Comparison of ENCODE assay signal across 19 cellular contexts in the genomic region with DNA sequence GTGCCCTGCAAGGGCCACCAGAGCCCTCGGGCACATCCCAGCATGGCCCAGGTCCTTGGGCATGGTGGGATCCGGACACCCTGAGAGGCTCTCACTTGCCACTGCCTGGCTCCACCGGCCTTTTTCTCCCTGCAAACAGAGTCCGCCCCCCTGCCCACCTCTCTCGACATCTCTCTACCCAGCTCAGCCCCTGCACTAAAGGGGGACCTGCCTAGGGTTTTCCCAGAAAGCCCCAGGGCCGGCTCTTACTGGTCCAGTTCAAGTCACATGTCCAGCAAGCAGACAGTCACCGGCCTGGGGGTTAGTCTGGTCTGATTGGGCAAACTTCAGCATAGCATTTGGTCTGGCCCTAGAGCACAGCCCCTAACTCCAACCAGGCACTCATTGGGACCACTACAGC. TPM values are rescaled to one million over a fixed set of nuclear protein-coding genes. Genes with fewer than 3 reads are reported as not detected.
DNase-seq lines count a peak whose midpoint lies in the region; ATAC-seq, FAIRE-seq and TF ChIP-seq lines count a peak whose summit lies in the region.
"Had no signal": no experiment of that assay in that cellular context is flagged by ENCODE, and none has a peak within 500 bp of the region (broad histone marks: within the 10 kb centered on the region; RNA-seq: fewer than 3 reads in every experiment).

No MANE protein-coding gene starts in this region.

- H3K4me1 ChIP-seq in PC-3 (ENCODE audit: insufficient read depth, low read length) (no peaks in the 10 kb centered on the region), HepG2 (ENCODE audit: insufficient read depth, low read length) (no peaks in the 10 kb centered on the region)

- in situ Hi-C loops in HepG2 (cut with HindIII; ENCODE audit: extremely low pct_ligation_motif_present, low pct_unique_long_range_greater_than_20kb) = loop anchor here (10.0 kb wide), 1 partner anchor 79 kb away; no protein-coding TSS in a partner anchor

- H3K4me2 ChIP-seq in PC-3 (ENCODE audit: low read length) (no peak overlapping the region), HepG2 (ENCODE audit: low read depth, low read length) (no peak overlapping the region)
- H3K4me2 ChIP-seq: BLaER1, GM23338 had no signal

- H3K9me2 ChIP-seq in PC-3 (replicated peaks; ENCODE audit: low read length) = no peaks in the 10 kb centered on the region

- POLR2A ChIA-PET in PC-3 (lab: Charles Lee; ENCODE audit: unreplicated experiment) (no interaction called here), HepG2 (lab: Yijun Ruan, JAX) (no interaction called here)

- no peaks in the 10 kb centered on the region for H3K27me3 ChIP-seq in PC-3 (ENCODE audit: low read length)
- no peaks in the 10 kb centered on the region for H3K27me3 ChIP-seq in HepG2 (ENCODE audit: control insufficient read depth in 1 of 2, insufficient read depth in 2 of 2, low read length in 2 of 2)
- H3K27me3 ChIP-seq: BLaER1 had no signal

- DNase-seq in HTR-8/SVneo (ENCODE audit: insufficient read length, low spot score) (no peak), PC-3 (no peak), HepG2 (ENCODE audit: low spot score) (no peak)
- DNase-seq in stimulated activated effector memory CD8-positive, alpha-beta T cell treated with anti-CD3 and anti-CD28 coated beads, Interleukin-12 subunit alpha, Interleukin-12 subunit beta, amount 100 ng/mL, for 72 hours (ENCODE audit: low spot score in 2 of 2) = no peak
- DNase-seq in activated effector memory CD4-positive, alpha-beta T cell treated with anti-CD3 and anti-CD28 coated beads, Interleukin-2, amount 50 U/mL, for 16 hours = no peak
- no peak for DNase-seq in stimulated activated CD4-positive, alpha-beta T cell treated with anti-CD3 and anti-CD28 coated beads, Interleukin-2, amount 100 ng/mL, for 24 hours
- DNase-seq: Caco-2; CD4-positive, CD25-positive, alpha-beta regulatory T cell; CD8-positive, alpha-beta T cell; DMS153; DND-41 had no signal

- no peak overlapping the region for H3K4me3 Mint-ChIP-seq in stimulated activated effector memory CD8-positive, alpha-beta T cell treated with anti-CD3 and anti-CD28 coated beads, Interleukin-12 subunit alpha, Interleukin-12 subunit beta, amount 100 ng/mL, for 72 hours
- H3K4me3 Mint-ChIP-seq: B cell; CD4-positive, CD25-positive, alpha-beta regulatory T cell; CD8-positive, alpha-beta T cell; GM23338; H9 had no signal

- H3K27ac ChIP-seq in PC-3 (ENCODE audit: low read length) = no peak overlapping the region
- H3K27ac ChIP-seq in HepG2 (ENCODE audit: extremely low read length, insufficient read depth, low read length) = no peak overlapping the region
- H3K27ac ChIP-seq: BLaER1, C4-2B had no signal

- peak; percentile 58 for FAIRE-seq in HTR-8/SVneo (lab: Jason Lieb, UNC)
- no peak for FAIRE-seq in HepG2 (lab: Jason Lieb, UNC)
- FAIRE-seq: G401.6, GM12892, GM19239 had no signal

- H3K9me3 ChIP-seq in PC-3 (ENCODE audit: low read length) (no peaks in the 10 kb centered on the region), HepG2 (ENCODE audit: low read length) (no peaks in the 10 kb centered on the region)
- H3K9me3 ChIP-seq: BLaER1, Caco-2 had no signal

- H3K79me2 ChIP-seq in PC-3 (ENCODE audit: low read length) (no peaks in the 10 kb centered on the region), HepG2 (ENCODE audit: insufficient read depth, low read length) (no peaks in the 10 kb centered on the region)

- TF ChIP-seq POLR2A in HepG2 (IDR thresholded peaks at IDR 0.05; ENCODE audit: insufficient read depth in 1 of 2, low read depth in 2 of 2, low read length in 2 of 2) = no peak

- no peak for TF ChIP-seq RAD21 in HepG2 (CRISPR knock-in tag; IDR thresholded peaks at IDR 0.05)

- H3K27ac Mint-ChIP-seq in stimulated activated effector memory CD8-positive, alpha-beta T cell treated with anti-CD3 and anti-CD28 coated beads, Interleukin-12 subunit alpha, Interleukin-12 subunit beta, amount 100 ng/mL, for 72 hours = peak overlapping the region; percentile 26
- H3K27ac Mint-ChIP-seq: B cell; CD8-positive, alpha-beta T cell had no signal

- peaks cover 100% of the 10 kb centered on the region for H3K36me3 Mint-ChIP-seq in stimulated activated effector memory CD8-positive, alpha-beta T cell treated with anti-CD3 and anti-CD28 coated beads, Interleukin-12 subunit alpha, Interleukin-12 subunit beta, amount 100 ng/mL, for 72 hours

- CTCF ChIA-PET in PC-3 (lab: Charles Lee) = no interaction called here
- CTCF ChIA-PET in HepG2 (lab: Yijun Ruan, JAX; ENCODE audit: low intra/inter-chr PET ratio, low total read pairs) = no interaction called here

- H2AFZ ChIP-seq in PC-3 (ENCODE audit: low read length) = no peak overlapping the region
- H2AFZ ChIP-seq in HepG2 (ENCODE audit: low read length) = no peak overlapping the region
- H2AFZ ChIP-seq: GM23338 had no signal

- TF ChIP-seq CTCF in PC-3 (conservative IDR thresholded peaks at IDR 0.05; ENCODE audit: low read depth, low read length) = no peak
- TF ChIP-seq CTCF in HepG2 (CRISPR knock-in tag; IDR thresholded peaks at IDR 0.05) = no peak

- H3K4me3 ChIP-seq in PC-3 (ENCODE audit: low read length) (no peak overlapping the region), HepG2 (replicated peaks in 1 of 3; ENCODE audit: insufficient read depth in 1 of 3, low read depth in 2 of 3, low read length in 3 of 3) (no peak overlapping the region)
- H3K4me3 ChIP-seq: BLaER1, GM23338 had no signal

- no TSS peak for BruUV-seq in PC-3 (replicated peaks; lab: Mats Ljungman, UMichigan)
- no TSS peak for BruUV-seq in HepG2 (replicated peaks; lab: Mats Ljungman, UMichigan)

- H4K20me1 ChIP-seq in PC-3 (ENCODE audit: low read length) (no peaks in the 10 kb centered on the region), HepG2 (ENCODE audit: insufficient read depth, low read length) (no peaks in the 10 kb centered on the region)

- no peaks in the 10 kb centered on the region for H3K9me3 Mint-ChIP-seq in stimulated activated effector memory CD8-positive, alpha-beta T cell treated with anti-CD3 and anti-CD28 coated beads, Interleukin-12 subunit alpha, Interleukin-12 subunit beta, amount 100 ng/mL, for 72 hours
- H3K9me3 Mint-ChIP-seq: CD4-positive, CD25-positive, alpha-beta regulatory T cell; CD8-positive, alpha-beta T cell; GM23338; H9 had no signal

- intact Hi-C loops in PC-3 (cut with micrococcal nuclease) = no loop called here
- intact Hi-C loops in HepG2 (cut with micrococcal nuclease; ENCODE audit: unreplicated experiment) = loop anchor here (5.0 kb wide), 1 partner anchor 71 kb away; no protein-coding TSS in a partner anchor

- H3K9ac ChIP-seq in PC-3 (ENCODE audit: low read length) (no peak overlapping the region), HepG2 (ENCODE audit: insufficient read depth, low read depth, low read length) (no peak overlapping the region)
- H3K9ac ChIP-seq: BLaER1 had no signal

- no peaks in the 10 kb centered on the region for H3F3A ChIP-seq in PC-3 (ENCODE audit: low read length, unreplicated experiment)

- TF ChIP-seq EP300 in HepG2 (IDR thresholded peaks at IDR 0.05; ENCODE audit: low read depth in 2 of 2, low read length in 2 of 2) = no peak
- no peak for TF ChIP-seq EP300 in HepG2 (CRISPR knock-in tag; IDR thresholded peaks at IDR 0.05; ENCODE audit: borderline replicate concordance)

- ATAC-seq in PC-3 (peak; percentile 33; the same call in 1 of the 2 replicates), HepG2 (peak; percentile 24; the same call in 1 of the 3 replicates)
- ATAC-seq in stimulated activated effector memory CD8-positive, alpha-beta T cell treated with anti-CD3 and anti-CD28 coated beads, Interleukin-12 subunit alpha, Interleukin-12 subunit beta, amount 100 ng/mL, for 72 hours = no peak
- ATAC-seq: CD8-positive, alpha-beta T cell had no signal

- H3K4me1 Mint-ChIP-seq in stimulated activated effector memory CD8-positive, alpha-beta T cell treated with anti-CD3 and anti-CD28 coated beads, Interleukin-12 subunit alpha, Interleukin-12 subunit beta, amount 100 ng/mL, for 72 hours = no peaks in the 10 kb centered on the region
- H3K4me1 Mint-ChIP-seq: B cell, GM23338, H9 had no signal

- WGBS in HepG2 (ENCODE audit: low lambda C conversion rate) = 95% methylated on average over 5 of the region's 7 CpGs

- H3K36me3 ChIP-seq in PC-3 (ENCODE audit: low read depth, low read length) = peaks cover 66% of the 10 kb centered on the region
- H3K36me3 ChIP-seq in HepG2 (replicated peaks in 1 of 2; ENCODE audit: control insufficient read depth in 1 of 2, insufficient read depth in 2 of 2, low read length in 2 of 2) = peaks cover 33 to 74% of the 10 kb centered on the region in 2 experiments

TF ChIP-seq in HepG2, 621 proteins besides CTCF, POLR2A, EP300 and RAD21 (continues in another document):
- TF ChIP-seq HNRNPUL1 (IDR thresholded peaks at IDR 0.05; ENCODE audit: low read depth, low read length) = no peak
- TF ChIP-seq SMAD9 (CRISPR knock-in tag; IDR thresholded peaks at IDR 0.05) = no peak
- no peak for TF ChIP-seq DNMT1 (CRISPR knock-in tag; IDR thresholded peaks at IDR 0.05)

RNA-seq across cellular contexts. Expression of gene SMARCA4, which starts 52.9 kb away (rescaled TPM):
- total RNA-seq in PC-3 (2014; rRNA removed) (197 and 316 TPM in 2 replicates), HepG2 (2016; rRNA removed; fragmentation: Illumina TruSeq; extraction: Trizol) (45.9 and 61.5 TPM in 2 replicates)
- 13.7 and 14.9 TPM in 2 replicates for total RNA-seq in HepG2 (2016; cell fraction: cytosol; rRNA removed; fragmentation: Illumina TruSeq; extraction: Trizol; ENCODE audit: low read depth)
- total RNA-seq in HepG2 (2016; cell fraction: insoluble cytoplasmic fraction; rRNA removed; fragmentation: Illumina TruSeq; extraction: Trizol) = 46.7 and 48.0 TPM in 2 replicates
- 29.6 and 31.5 TPM in 2 replicates for total RNA-seq in HepG2 (2016; cell fraction: membrane; rRNA removed; fragmentation: Illumina TruSeq; extraction: Trizol)
- 40.2 and 49.1 TPM in 2 replicates for total RNA-seq in HepG2 (2016; cell fraction: nucleus; rRNA removed; fragmentation: Illumina TruSeq; extraction: Trizol)
- 25.4 and 28.7 TPM in 2 replicates for polyA plus RNA-seq in HepG2 (2011; rRNA removed)
- polyA plus RNA-seq in HepG2 (2011; cell fraction: cytosol; rRNA removed) = 17.4 and 25.0 TPM in 2 replicates
- polyA plus RNA-seq in HepG2 (2011; cell fraction: nucleus; rRNA removed) = 76.1 and 88.8 TPM in 2 replicates
- polyA plus RNA-seq in HepG2 (2012) = 42.7 and 48.1 TPM in 2 replicates
- 7.8 and 9.0 TPM in 2 replicates for polyA plus RNA-seq in HepG2 (2016; cell fraction: cytosol; fragmentation: Illumina TruSeq; extraction: Trizol; ENCODE audit: low read depth)
- polyA plus RNA-seq in HepG2 (2016; cell fraction: insoluble cytoplasmic fraction; fragmentation: Illumina TruSeq; extraction: Trizol; ENCODE audit: low read depth) = 65.5 and 92.2 TPM in 2 replicates
- polyA plus RNA-seq in HepG2 (2016; cell fraction: membrane; fragmentation: Illumina TruSeq; extraction: Trizol; ENCODE audit: low read depth) = 20.1 and 25.6 TPM in 2 replicates
- polyA plus RNA-seq in HepG2 (2016; cell fraction: nucleus; fragmentation: Illumina TruSeq; extraction: Trizol; ENCODE audit: insufficient read depth, low read depth) = 103 and 106 TPM in 2 replicates
- 91.5 and 97.2 TPM in 2 replicates for polyA minus RNA-seq in HepG2 (2011; rRNA and poly(A)+ RNA removed; ENCODE audit: low replicate concordance)
- polyA minus RNA-seq in HepG2 (2011; cell fraction: cytosol; rRNA and poly(A)+ RNA removed) = 47.5 and 47.9 TPM in 2 replicates
- polyA minus RNA-seq in HepG2 (2011; cell fraction: nucleus; rRNA and poly(A)+ RNA removed) = 41.6 and 43.3 TPM in 2 replicates
